In the genomic region with DNA sequence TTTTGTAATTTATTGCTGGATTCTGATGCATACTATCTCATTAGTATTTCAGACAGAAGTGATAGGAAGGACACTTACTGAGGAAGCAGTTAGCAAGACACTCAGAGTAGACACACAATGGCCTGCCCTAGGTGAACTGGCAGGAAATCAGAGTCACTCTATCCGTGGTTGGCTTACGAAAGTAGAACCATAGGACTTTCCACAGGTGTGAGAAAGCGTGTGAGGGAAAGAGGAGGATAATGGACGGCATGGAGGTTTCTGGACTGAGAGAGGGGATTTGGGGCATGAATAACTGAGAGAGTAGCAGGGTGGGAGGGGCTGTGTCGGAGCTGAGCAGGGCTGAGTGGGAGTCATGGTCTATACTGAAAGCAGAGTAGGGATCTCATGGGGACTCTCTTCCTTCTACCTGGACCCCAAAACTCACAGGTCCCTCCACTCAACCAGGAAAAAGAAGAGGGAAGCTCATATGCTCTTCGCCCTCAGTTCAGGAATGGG, we compare ENCODE assay signal across 13 cellular contexts. TPM values are rescaled to one million over a fixed set of nuclear protein-coding genes. Genes with fewer than 3 reads are reported as not detected.
DNase-seq lines count a peak whose midpoint lies in the region; ATAC-seq and TF ChIP-seq lines count a peak whose summit lies in the region.
"Had no signal": no experiment of that assay in that cellular context is flagged by ENCODE, and none has a peak within 500 bp of the region (broad histone marks: within the 10 kb centered on the region; RNA-seq: fewer than 3 reads in every experiment).

No MANE protein-coding gene starts in this region.

- H3K9me3 ChIP-seq in Peyer's patch, result no peaks in the 10 kb centered on the region

- CTCF ChIA-PET in activated CD4-positive, alpha-beta T cell treated with anti-CD3 and anti-CD28 coated beads for 36 hours (lab: Charles Lee), result no interaction called here

- H3K36me3 ChIP-seq in Peyer's patch, result no peaks in the 10 kb centered on the region

- no peak for TF ChIP-seq POLR2A in Peyer's patch (IDR thresholded peaks at IDR 0.05)

- POLR2A ChIA-PET in activated CD4-positive, alpha-beta T cell treated with anti-CD3 and anti-CD28 coated beads for 36 hours (lab: Charles Lee), result no interaction called here

- no peaks in the 10 kb centered on the region for H3K9me3 Mint-ChIP-seq in activated CD4-positive, alpha-beta T cell treated with anti-CD3 and anti-CD28 coated beads for 36 hours (ENCODE audit: low read depth)
- no peaks in the 10 kb centered on the region for H3K9me3 Mint-ChIP-seq in activated naive CD4-positive, alpha-beta T cell treated with anti-CD3 and anti-CD28 coated beads, Interleukin-2, amount 50 U/mL, for 24 hours
- H3K9me3 Mint-ChIP-seq in stimulated activated effector memory CD8-positive, alpha-beta T cell treated with anti-CD3 and anti-CD28 coated beads, Interleukin-12 subunit alpha, Interleukin-12 subunit beta, amount 100 ng/mL, for 72 hours, result no peaks in the 10 kb centered on the region
- no peaks in the 10 kb centered on the region for H3K9me3 Mint-ChIP-seq in mesothelial cell of epicardium

- peaks cover 25% of the 10 kb centered on the region for H3K4me1 Mint-ChIP-seq in activated CD4-positive, alpha-beta T cell treated with anti-CD3 and anti-CD28 coated beads for 36 hours
- H3K4me1 Mint-ChIP-seq in activated naive CD4-positive, alpha-beta T cell treated with anti-CD3 and anti-CD28 coated beads, Interleukin-2, amount 50 U/mL, for 24 hours, result peaks cover 28% of the 10 kb centered on the region
- peaks cover 18% of the 10 kb centered on the region for H3K4me1 Mint-ChIP-seq in stimulated activated effector memory CD8-positive, alpha-beta T cell treated with anti-CD3 and anti-CD28 coated beads, Interleukin-12 subunit alpha, Interleukin-12 subunit beta, amount 100 ng/mL, for 72 hours
- H3K4me1 Mint-ChIP-seq in mesothelial cell of epicardium, result peaks cover 10% of the 10 kb centered on the region

- H3K4me3 ChIP-seq in Peyer's patch, result no peak overlapping the region

- ATAC-seq in activated CD4-positive, alpha-beta T cell treated with anti-CD3 and anti-CD28 coated beads for 36 hours, result peak; percentile 69
- peak; percentile 77 for ATAC-seq in stimulated activated effector memory CD8-positive, alpha-beta T cell treated with anti-CD3 and anti-CD28 coated beads, Interleukin-12 subunit alpha, Interleukin-12 subunit beta, amount 100 ng/mL, for 72 hours
- ATAC-seq: HCT116 had no signal

- intact Hi-C loops in activated CD4-positive, alpha-beta T cell treated with anti-CD3 and anti-CD28 coated beads for 36 hours (cut with DNase I, micrococcal nuclease), result loop anchor here (1.0 to 10.0 kb wide), 3 partner anchors 24 to 206 kb away; no protein-coding TSS in a partner anchor

- peak overlapping the region; percentile 42 for H3K4me3 Mint-ChIP-seq in activated CD4-positive, alpha-beta T cell treated with anti-CD3 and anti-CD28 coated beads for 36 hours
- peak overlapping the region; percentile 78 for H3K4me3 Mint-ChIP-seq in activated naive CD4-positive, alpha-beta T cell treated with anti-CD3 and anti-CD28 coated beads, Interleukin-2, amount 50 U/mL, for 24 hours
- H3K4me3 Mint-ChIP-seq in stimulated activated effector memory CD8-positive, alpha-beta T cell treated with anti-CD3 and anti-CD28 coated beads, Interleukin-12 subunit alpha, Interleukin-12 subunit beta, amount 100 ng/mL, for 72 hours, result peak overlapping the region; percentile 49
- no peak overlapping the region for H3K4me3 Mint-ChIP-seq in mesothelial cell of epicardium

- peaks cover 0 to 4% (median 0%) of the 10 kb centered on the region in 4 donors for H3K4me1 ChIP-seq in Peyer's patch

- no peaks in the 10 kb centered on the region for H3K27me3 Mint-ChIP-seq in activated CD4-positive, alpha-beta T cell treated with anti-CD3 and anti-CD28 coated beads for 36 hours
- H3K27me3 Mint-ChIP-seq in activated naive CD4-positive, alpha-beta T cell treated with anti-CD3 and anti-CD28 coated beads, Interleukin-2, amount 50 U/mL, for 24 hours, result no peaks in the 10 kb centered on the region
- H3K27me3 Mint-ChIP-seq in mesothelial cell of epicardium (ENCODE audit: low read depth), result peaks cover 27% of the 10 kb centered on the region

- peak; percentile 23 for DNase-seq in activated CD4-positive, alpha-beta T cell treated with anti-CD3 and anti-CD28 coated beads for 36 hours
- DNase-seq in activated CD4-positive, alpha-beta T cell treated with anti-CD3 and anti-CD28 coated beads, Interleukin-2, amount 50 U/mL, for 48 hours, result no peak
- DNase-seq in NCI-H69 (lab: John Stamatoyannopoulos, UW) (peak; percentile 51), Peyer's patch (no peak), mesothelial cell of epicardium (ENCODE audit: low spot score in 2 of 2, unreplicated experiment in 2 of 2) (no peak), NCI-H748 (lab: John Stamatoyannopoulos, UW; ENCODE audit: unreplicated experiment) (no peak)
- DNase-seq in stimulated activated effector memory CD8-positive, alpha-beta T cell treated with anti-CD3 and anti-CD28 coated beads, Interleukin-12 subunit alpha, Interleukin-12 subunit beta, amount 100 ng/mL, for 72 hours (ENCODE audit: low spot score in 2 of 2), result no peak
- DNase-seq: GF-D8, Kasumi-1, kidney had no signal

- H3K36me3 Mint-ChIP-seq in activated CD4-positive, alpha-beta T cell treated with anti-CD3 and anti-CD28 coated beads for 36 hours (ENCODE audit: low read depth), result no peaks in the 10 kb centered on the region
- H3K36me3 Mint-ChIP-seq in activated naive CD4-positive, alpha-beta T cell treated with anti-CD3 and anti-CD28 coated beads, Interleukin-2, amount 50 U/mL, for 24 hours, result no peaks in the 10 kb centered on the region
- H3K36me3 Mint-ChIP-seq in stimulated activated effector memory CD8-positive, alpha-beta T cell treated with anti-CD3 and anti-CD28 coated beads, Interleukin-12 subunit alpha, Interleukin-12 subunit beta, amount 100 ng/mL, for 72 hours, result no peaks in the 10 kb centered on the region
- H3K36me3 Mint-ChIP-seq in mesothelial cell of epicardium, result no peaks in the 10 kb centered on the region

- H3K27me3 ChIP-seq in Peyer's patch, result no peaks in the 10 kb centered on the region

- H3K27ac Mint-ChIP-seq in activated CD4-positive, alpha-beta T cell treated with anti-CD3 and anti-CD28 coated beads for 36 hours, result peak overlapping the region; percentile 93
- peak overlapping the region; percentile 96 for H3K27ac Mint-ChIP-seq in activated naive CD4-positive, alpha-beta T cell treated with anti-CD3 and anti-CD28 coated beads, Interleukin-2, amount 50 U/mL, for 24 hours
- H3K27ac Mint-ChIP-seq in stimulated activated effector memory CD8-positive, alpha-beta T cell treated with anti-CD3 and anti-CD28 coated beads, Interleukin-12 subunit alpha, Interleukin-12 subunit beta, amount 100 ng/mL, for 72 hours, result peak overlapping the region; percentile 74
- H3K27ac Mint-ChIP-seq in mesothelial cell of epicardium, result no peak overlapping the region

- H3K27ac ChIP-seq in Peyer's patch, result peak overlapping the region in 2 of 4 donors; percentile 33 to 44

- TF ChIP-seq CTCF in Peyer's patch (IDR thresholded peaks at IDR 0.05) (no peak), mesothelial cell of epicardium (IDR thresholded peaks at IDR 0.05; ENCODE audit: unreplicated experiment) (no peak)

RNA-seq across cellular contexts. Expression of a gene that starts 18.7 kb away (rescaled TPM):
- total RNA-seq in activated CD4-positive, alpha-beta T cell treated with anti-CD3 and anti-CD28 coated beads for 36 hours, result 10 to 100 TPM in 1 of 2 experiments, 1 to 10 TPM in 1; 9.0 to 10.7 TPM
- total RNA-seq in Peyer's patch (10 to 100 TPM in 1 of 4 donors, 1 to 10 TPM in 3; 7.1 to 12.4 (median 8.8) TPM), mesothelial cell of epicardium (18.8 to 22.6 TPM (median 19.7 TPM) in 3 replicates)

RNA-seq across cellular contexts. Expression of a gene that starts 26.0 kb away (rescaled TPM):
- total RNA-seq in activated CD4-positive, alpha-beta T cell treated with anti-CD3 and anti-CD28 coated beads for 36 hours, result 1 to 10 TPM; 1.4 to 3.5 TPM
- total RNA-seq in Peyer's patch, result 1 to 10 TPM in 2 of 4 donors, under 1 TPM in 1, not detected in 1; 0.35 to 1.7 (median 1.1) TPM
- 2.6 to 4.0 TPM (median 2.8 TPM) in 3 replicates for total RNA-seq in mesothelial cell of epicardium

RNA-seq across cellular contexts. Expression of a gene that starts 43.7 kb away (rescaled TPM):
- not detected for total RNA-seq in activated CD4-positive, alpha-beta T cell treated with anti-CD3 and anti-CD28 coated beads for 36 hours
- total RNA-seq in Peyer's patch, result not detected
- total RNA-seq in mesothelial cell of epicardium, result not detected in 3 replicates
- total RNA-seq: chondrocyte, kidney had no signal

RNA-seq across cellular contexts. Expression of a gene that starts 43.7 kb away (rescaled TPM):
- not detected for total RNA-seq in activated CD4-positive, alpha-beta T cell treated with anti-CD3 and anti-CD28 coated beads for 36 hours
- total RNA-seq in Peyer's patch, result not detected
- total RNA-seq in mesothelial cell of epicardium, result 0.60 to 0.81 TPM (median 0.78 TPM) in 3 replicates
- total RNA-seq: chondrocyte, kidney had no signal

RNA-seq across cellular contexts. Expression of a gene that starts 59.9 kb away (rescaled TPM):
- under 1 TPM; 0.72 to 0.94 TPM for total RNA-seq in activated CD4-positive, alpha-beta T cell treated with anti-CD3 and anti-CD28 coated beads for 36 hours
- total RNA-seq in Peyer's patch, result under 1 TPM in 2 of 4 donors, not detected in 2; 0.47 to 0.67 TPM
- total RNA-seq in mesothelial cell of epicardium, result 0.40 to 0.53 TPM (median 0.50 TPM) in 3 replicates

Comparison
In these comparisons a context has a peak if more than half of its experiments do, and no peak if none do; other contexts are left out.
1. DNase-seq: peak in activated CD4-positive, alpha-beta T cell treated with anti-CD3 and anti-CD28 coated beads for 36 hours (single experiment) and NCI-H69 (single experiment); none in activated CD4-positive, alpha-beta T cell treated with anti-CD3 and anti-CD28 coated beads, Interleukin-2, amount 50 U/mL, for 48 hours (0 of 2), stimulated activated effector memory CD8-positive, alpha-beta T cell treated with anti-CD3 and anti-CD28 coated beads, Interleukin-12 subunit alpha, Interleukin-12 subunit beta, amount 100 ng/mL, for 72 hours (0 of 2), Peyer's patch (0 of 3), mesothelial cell of epicardium (0 of 2) and NCI-H748 (single experiment).